In the genomic region with DNA sequence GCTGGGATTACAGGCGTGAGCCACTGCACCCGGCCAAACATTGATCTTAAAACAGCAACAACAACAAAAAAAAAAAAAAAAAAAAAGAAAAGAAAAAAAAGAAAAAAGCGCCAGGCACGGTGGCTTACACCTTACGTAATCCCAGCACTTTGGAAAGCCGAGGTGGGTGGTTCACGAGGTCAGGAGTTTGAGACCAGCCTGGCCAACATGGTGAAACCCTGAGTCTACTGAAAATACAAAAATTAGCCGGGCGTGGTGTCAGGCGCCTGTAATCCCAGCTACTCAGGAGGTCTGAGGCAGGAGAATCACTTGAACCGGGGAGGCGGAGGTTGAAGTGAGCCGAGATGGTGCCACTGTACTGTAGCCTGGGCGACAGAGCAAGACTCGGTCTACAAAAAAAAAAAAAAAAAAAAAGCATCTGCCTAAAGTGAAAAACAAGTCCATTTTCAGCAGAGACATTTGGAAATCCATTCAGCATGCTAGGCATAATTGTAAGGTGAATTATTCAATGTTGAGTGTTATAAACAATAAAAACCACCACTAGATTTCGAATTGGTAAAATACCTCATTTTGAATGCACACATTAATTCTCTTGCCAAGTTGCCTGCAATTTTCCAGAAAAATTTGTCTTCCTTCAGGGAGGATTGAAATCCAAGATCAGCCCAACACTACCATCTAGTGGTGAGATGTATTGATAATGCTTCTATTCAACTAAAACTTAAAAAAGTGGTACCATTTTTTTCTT, we compare ENCODE assay signal across 8 cellular contexts. TPM values are rescaled to one million over a fixed set of nuclear protein-coding genes. Genes with fewer than 3 reads are reported as not detected.
DNase-seq lines count a peak whose midpoint lies in the region; ATAC-seq and TF ChIP-seq lines count a peak whose summit lies in the region.

No MANE protein-coding gene starts in this region.

- no peaks in the 10 kb centered on the region for H3K9me3 ChIP-seq in thyroid gland

- in situ Hi-C loops in astrocyte of the cerebellum (cut with HindIII; ENCODE audit: low sequenced_read_pairs) = no loop called here

- no peaks in the 10 kb centered on the region for H3K4me1 ChIP-seq in thyroid gland

- H3K36me3 ChIP-seq in thyroid gland = peaks cover 10 to 14% of the 10 kb centered on the region in 2 donors

- intact Hi-C loops in thyroid gland (cut with DNase I) = loop anchor here (5.0 kb wide), 1 partner anchor 98 kb away; no protein-coding TSS in a partner anchor

- ATAC-seq in GM21723 (IDR thresholded peaks at IDR 0.05; ENCODE audit: unreplicated experiment) (no peak), HG02678 (IDR thresholded peaks at IDR 0.05; ENCODE audit: unreplicated experiment) (no peak)

- 41 to 47% methylated on average over 16 of the region's 16 CpGs for WGBS in thyroid gland, 2 donors

- H3K4me3 ChIP-seq in GM12865 (ENCODE audit: low read depth, low read length) (no peak overlapping the region), astrocyte of the cerebellum (ENCODE audit: low read depth, low read length) (no peak overlapping the region), thyroid gland (replicated peaks in 1 of 3) (no peak overlapping the region)

- no peak overlapping the region for H3K27ac ChIP-seq in thyroid gland

- TF ChIP-seq POLR2A in thyroid gland (IDR thresholded peaks at IDR 0.05) = no peak

- DNase-seq in AG08395 (ENCODE audit: low spot score) (peak; percentile 54), GM12865 (ENCODE audit: low read depth) (peak; percentile 60), NCI-H2171 (lab: John Stamatoyannopoulos, UW) (peak; percentile 52), astrocyte of the cerebellum (ENCODE audit: low read depth) (peak; percentile 87), iPS-NIHi7 (ENCODE audit: extremely low spot score) (peak; percentile 37), thyroid gland (peak; percentile 59 to 64)

- no peaks in the 10 kb centered on the region for H3K27me3 ChIP-seq in thyroid gland

- TF ChIP-seq CTCF in GM12865 (IDR thresholded peaks at IDR 0.05; ENCODE audit: insufficient read depth, low read depth, low read length, missing control alignments) = peak; percentile 59
- TF ChIP-seq CTCF in astrocyte of the cerebellum (IDR thresholded peaks at IDR 0.05; ENCODE audit: low read depth, low read length, missing control alignments) = peak; percentile 42
- peak in 5 of 6 experiments; percentile 52 to 89 (median 61) for TF ChIP-seq CTCF in thyroid gland (IDR thresholded peaks at IDR 0.05)

RNA-seq across cellular contexts. Expression of a gene that starts 8.0 kb away (rescaled TPM):
- total RNA-seq in thyroid gland = 10 to 100 TPM; 20.2 to 34.9 (median 29.5) TPM

Comparison
In these comparisons a context has a peak if more than half of its experiments do, and no peak if none do; other contexts are left out.
1. DNase-seq: peak in every context shown above with its lines; median percentile 87 in astrocyte of the cerebellum; 62 in thyroid gland; 60 in GM12865; 54 in AG08395; 52 in NCI-H2171; 37 in iPS-NIHi7.